ENCODE assay signal across 10 cellular contexts in genomic region chr18:24964213-24964612, GRCh38.
A peak's percentile ranks its signal among the peaks of the same experiment; 100 is the strongest.
DNase-seq lines count a peak whose midpoint lies in the region; ATAC-seq and TF ChIP-seq lines count a peak whose summit lies in the region.
"Had no signal": no experiment of that assay in that cellular context is flagged by ENCODE, and none has a peak within 500 bp of the region (broad histone marks: within the 10 kb centered on the region; RNA-seq: fewer than 3 reads in every experiment).

No MANE protein-coding gene starts in this region.

- TF ChIP-seq EP300 in transverse colon (IDR thresholded peaks at IDR 0.05; ENCODE audit: low read depth), result no peak

- intact Hi-C loops in Right ventricle myocardium inferior (cut with DNase I) (no loop called here), cardiac septum (cut with DNase I) (no loop called here), transverse colon (cut with DNase I; ENCODE audit: low total_unique reads) (no loop called here)

- 50 to 60% methylated on average over 2 to 4 of the region's 4 CpGs for WGBS in transverse colon (ENCODE audit: low coverage in 1 of 2), 2 donors

- H3K4me1 Mint-ChIP-seq in T-helper 17 cell, result no peaks in the 10 kb centered on the region

- no peaks in the 10 kb centered on the region for H3K36me3 ChIP-seq in transverse colon
- H3K36me3 ChIP-seq: BLaER1 treated with 17β-estradiol and CSF1 and Interleukin-3, amounts not matched to agents 10 nM and 100 nM had no signal

- no peaks in the 10 kb centered on the region for H3K9me3 ChIP-seq in T-helper 17 cell (ENCODE audit: control insufficient read depth, low read length, poor library complexity, severe bottlenecking)
- no peaks in the 10 kb centered on the region for H3K9me3 ChIP-seq in transverse colon

- no peaks in the 10 kb centered on the region for H3K27me3 Mint-ChIP-seq in T-helper 17 cell

- no peaks in the 10 kb centered on the region for H3K27me3 ChIP-seq in transverse colon
- H3K27me3 ChIP-seq: BLaER1 treated with 17β-estradiol and CSF1 and Interleukin-3, amounts not matched to agents 10 nM and 100 nM had no signal

- H3K4me1 ChIP-seq in transverse colon, result peaks cover 0 to 4% (median 0%) of the 10 kb centered on the region in 4 donors
- H3K4me1 ChIP-seq: parathyroid adenoma had no signal

- DNase-seq in Right ventricle myocardium inferior (ENCODE audit: missing footprints) (no peak), cardiac septum (ENCODE audit: low spot score) (no peak), T-helper 17 cell (no peak), transverse colon (peak; percentile 22), omental fat pad (ENCODE audit: low spot score) (no peak)
- DNase-seq in NK-92 treated with Interleukin-12 subunit alpha and Interleukin-12 subunit beta, amount 100 ng/mL, for 24 hours (lab: John Stamatoyannopoulos, UW), result no peak
- DNase-seq in activated CD4-positive, CD25-positive, alpha-beta regulatory T cell treated with anti-CD3 and anti-CD28 coated beads, Interleukin-2, amount 50 U/mL, for 72 hours, result no peak

- no peak overlapping the region for H3K27ac Mint-ChIP-seq in T-helper 17 cell

- H3K4me3 ChIP-seq in transverse colon, result no peak overlapping the region
- H3K4me3 ChIP-seq: BLaER1 treated with 17β-estradiol and CSF1 and Interleukin-3, amounts not matched to agents 10 nM and 100 nM had no signal

- no peak for TF ChIP-seq POLR2A in transverse colon (IDR thresholded peaks at IDR 0.05)

- no peak overlapping the region for H3K4me3 Mint-ChIP-seq in T-helper 17 cell

- H3K36me3 Mint-ChIP-seq in T-helper 17 cell (ENCODE audit: low read depth), result no peaks in the 10 kb centered on the region

- ATAC-seq in Right ventricle myocardium inferior (peak; percentile 72), HG03196 (IDR thresholded peaks at IDR 0.05; ENCODE audit: unreplicated experiment) (peak; percentile 63), T-helper 17 cell (peak; percentile 61), omental fat pad (ENCODE audit: low FRiP score) (no peak)

- no peak overlapping the region for H3K27ac ChIP-seq in transverse colon
- H3K27ac ChIP-seq: parathyroid adenoma had no signal

- in situ Hi-C loops in transverse colon (cut with MboI; ENCODE audit: low pct_ligation_motif_present in 1 of 4, low pct_unique_long_range_greater_than_20kb in 1 of 4, low sequenced_read_pairs in 3 of 4), result no loop called here

- TF ChIP-seq CTCF in transverse colon (IDR thresholded peaks at IDR 0.05), result no peak
- no peak for TF ChIP-seq CTCF in omental fat pad (IDR thresholded peaks at IDR 0.05)
